Comparison of ENCODE assay signal across 9 cellular contexts in the genomic region with DNA sequence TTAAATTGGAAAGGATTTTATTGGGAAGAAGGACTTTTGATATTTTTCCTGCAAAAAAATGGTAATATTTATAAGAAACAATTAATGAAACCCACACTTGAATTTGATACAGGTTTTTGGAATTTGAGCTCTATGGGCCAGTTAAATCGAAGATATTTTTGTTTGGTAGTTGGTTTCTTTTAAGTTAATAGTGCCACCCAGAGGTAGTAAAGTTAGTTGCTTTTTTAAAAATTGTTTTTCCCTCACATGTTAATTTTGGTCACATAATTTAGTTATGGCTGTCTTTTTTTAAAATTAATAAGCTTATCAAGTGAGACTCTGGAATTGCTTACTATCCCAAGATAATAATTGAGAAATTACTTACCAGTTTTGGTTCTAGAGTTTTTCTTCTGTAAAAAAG. TPM values are rescaled to one million over a fixed set of nuclear protein-coding genes. Genes with fewer than 3 reads are reported as not detected.
DNase-seq lines count a peak whose midpoint lies in the region; ATAC-seq and TF ChIP-seq lines count a peak whose summit lies in the region.
"Had no signal": no experiment of that assay in that cellular context is flagged by ENCODE, and none has a peak within 500 bp of the region (broad histone marks: within the 10 kb centered on the region; RNA-seq: fewer than 3 reads in every experiment).

No MANE protein-coding gene starts in this region.

- TF ChIP-seq CTCF in GM13977 (IDR thresholded peaks at IDR 0.05; ENCODE audit: extremely low read depth, insufficient read depth, missing control alignments) (peak; percentile 45), fibroblast of villous mesenchyme (IDR thresholded peaks at IDR 0.05; ENCODE audit: insufficient read depth, low read depth, low read length) (peak; percentile 44)

- DNase-seq in ACHN (peak; percentile 34), GM13977 (ENCODE audit: low spot score) (no peak), RKO (ENCODE audit: low spot score) (peak; percentile 61), fibroblast of villous mesenchyme (ENCODE audit: low read depth) (no peak), islet precursor cell (no peak), KG1 (lab: John Stamatoyannopoulos, UW) (no peak)
- DNase-seq in activated naive CD4-positive, alpha-beta T cell treated with anti-CD3 and anti-CD28 coated beads, Interleukin-2, amount 50 U/mL, for 72 hours (ENCODE audit: low spot score in 2 of 2): no peak
- DNase-seq: stimulated activated CD4-positive, alpha-beta T cell treated with anti-CD3 and anti-CD28 coated beads, Interleukin-4, amount 100 ng/mL, for 24 hours had no signal

- H3K36me3 Mint-ChIP-seq in activated naive CD4-positive, alpha-beta T cell treated with anti-CD3 and anti-CD28 coated beads, Interleukin-2, amount 50 U/mL, for 72 hours: peaks cover 54 to 59% of the 10 kb centered on the region in 2 donors

- in situ Hi-C loops in ACHN (cut with HindIII; ENCODE audit: low pct_ligation_motif_present, low pct_unique_long_range_greater_than_20kb, low sequenced_read_pairs) (loop anchor here (25.0 kb wide), 1 partner anchor 137 kb away; no protein-coding TSS in a partner anchor), GM13977 (cut with MboI; ENCODE audit: low pct_unique_long_range_greater_than_20kb, low sequenced_read_pairs, unreplicated experiment) (loop anchor here (25.0 kb wide), 3 partner anchors 312 to 962 kb away; no protein-coding TSS in a partner anchor)

- ATAC-seq in HG03045 (IDR thresholded peaks at IDR 0.05; ENCODE audit: unreplicated experiment): no peak
- no peak for ATAC-seq in activated naive CD4-positive, alpha-beta T cell treated with anti-CD3 and anti-CD28 coated beads, Interleukin-2, amount 50 U/mL, for 72 hours

- no peak overlapping the region for H3K4me3 ChIP-seq in fibroblast of villous mesenchyme (ENCODE audit: low read depth, low read length)

- no peak overlapping the region for H3K27ac Mint-ChIP-seq in activated naive CD4-positive, alpha-beta T cell treated with anti-CD3 and anti-CD28 coated beads, Interleukin-2, amount 50 U/mL, for 72 hours

- H3K9me3 Mint-ChIP-seq in activated naive CD4-positive, alpha-beta T cell treated with anti-CD3 and anti-CD28 coated beads, Interleukin-2, amount 50 U/mL, for 72 hours: peaks cover 5 to 17% of the 10 kb centered on the region in 2 donors

RNA-seq across cellular contexts. Expression of gene PRIM2, which starts 7.1 kb away (rescaled TPM):
- total RNA-seq in fibroblast of villous mesenchyme: 33.8 and 51.0 TPM in 2 replicates
- 10 to 100 TPM; 45.5 to 67.6 TPM for total RNA-seq in activated naive CD4-positive, alpha-beta T cell treated with anti-CD3 and anti-CD28 coated beads, Interleukin-2, amount 50 U/mL, for 72 hours

Comparison
In these comparisons a context has a peak if more than half of its experiments do, and no peak if none do; other contexts are left out.
1. DNase-seq: peak in ACHN (single experiment) and RKO (single experiment); none in GM13977 (single experiment), fibroblast of villous mesenchyme (single experiment), islet precursor cell (single experiment), activated naive CD4-positive, alpha-beta T cell treated with anti-CD3 and anti-CD28 coated beads, Interleukin-2, amount 50 U/mL, for 72 hours (0 of 2) and KG1 (single experiment).